In genomic region chrX:40806511-40807220, GRCh38 we compare ENCODE assay signal across 21 cellular contexts.
DNase-seq lines count a peak whose midpoint lies in the region; ATAC-seq and TF ChIP-seq lines count a peak whose summit lies in the region.
"Had no signal": no experiment of that assay in that cellular context is flagged by ENCODE, and none has a peak within 500 bp of the region (broad histone marks: within the 10 kb centered on the region; RNA-seq: fewer than 3 reads in every experiment).

No MANE protein-coding gene starts in this region.

- H4K20me1 ChIP-seq in GM23248 (ENCODE audit: insufficient read depth) (no peaks in the 10 kb centered on the region), neural progenitor cell (ENCODE audit: low read depth) (no peaks in the 10 kb centered on the region)

- no peak for TF ChIP-seq CTCF in neural progenitor cell (IDR thresholded peaks at IDR 0.05)
- no peak for TF ChIP-seq CTCF in dorsolateral prefrontal cortex (IDR thresholded peaks at IDR 0.05 in 54 of 56, conservative IDR thresholded peaks at IDR 0.05 in 2 of 56; ENCODE audit: low read depth in 1 of 56, partially characterized antibody in 56 of 56)

- peak; percentile 15 for DNase-seq in GM23248
- peak; percentile 17 for DNase-seq in SW480 (ENCODE audit: low spot score)
- peak; percentile 36 to 40 for DNase-seq in erythroblast (lab: John Stamatoyannopoulos, UW)
- DNase-seq in neural progenitor cell (ENCODE audit: low spot score), result no peak
- DNase-seq in medulla oblongata (ENCODE audit: extremely low spot score), result no peak
- no peak for DNase-seq in cerebellar cortex (ENCODE audit: low spot score)
- no peak for DNase-seq in dorsolateral prefrontal cortex
- DNase-seq: AML-193, COR-L47, DMS 273 treated with DMSO at 0.1 percent for 48 hours, DND-41, MG63, NCI-H1092, NCI-H1436 treated with DMSO at 0.1 percent for 48 hours, NCI-H2029, NCI-H2171, NCI-H526, SW 1271 had no signal

- no peaks in the 10 kb centered on the region for H3K36me3 Mint-ChIP-seq in neural progenitor cell
- H3K36me3 Mint-ChIP-seq: CD14-positive monocyte had no signal

- H3K9me2 ChIP-seq in GM23248 (ENCODE audit: insufficient read depth), result no peaks in the 10 kb centered on the region

- H3K4me1 ChIP-seq in GM23248 (ENCODE audit: insufficient read depth) (no peaks in the 10 kb centered on the region), neural progenitor cell (no peaks in the 10 kb centered on the region)
- H3K4me1 ChIP-seq: HAP-1 had no signal

- H3K27ac Mint-ChIP-seq in neural progenitor cell, result no peak overlapping the region
- H3K27ac Mint-ChIP-seq: CD14-positive monocyte had no signal

- H3K27me3 Mint-ChIP-seq in neural progenitor cell (ENCODE audit: insufficient read depth, low read depth), result no peaks in the 10 kb centered on the region

- TF ChIP-seq POLR2A in erythroblast (IDR thresholded peaks at IDR 0.05; ENCODE audit: low read length), result no peak

- intact Hi-C loops in dorsolateral prefrontal cortex (cut with DNase I), result no loop called here

- no peak for ATAC-seq in HG03139 (IDR thresholded peaks at IDR 0.05; ENCODE audit: unreplicated experiment)

- no peaks in the 10 kb centered on the region for H3K4me1 Mint-ChIP-seq in neural progenitor cell

- in situ Hi-C loops in GM23248 (cut with MboI), result no loop called here

- H3F3A ChIP-seq in GM23248 (ENCODE audit: insufficient read depth) (no peaks in the 10 kb centered on the region), neural progenitor cell (ENCODE audit: low read depth) (no peaks in the 10 kb centered on the region)

- H3K4me3 ChIP-seq in GM23248, result no peak overlapping the region
- H3K4me3 ChIP-seq in neural progenitor cell, result no peak overlapping the region
- no peak overlapping the region for H3K4me3 ChIP-seq in dorsolateral prefrontal cortex
- H3K4me3 ChIP-seq: HAP-1, MG63 had no signal

- H3K27ac ChIP-seq in GM23248 (no peak overlapping the region), neural progenitor cell (no peak overlapping the region), dorsolateral prefrontal cortex (no peak overlapping the region)

- H3K9ac ChIP-seq in GM23248, result no peak overlapping the region
- H3K9ac ChIP-seq in neural progenitor cell, result no peak overlapping the region

- peaks cover 5% of the 10 kb centered on the region for H3K9me3 Mint-ChIP-seq in neural progenitor cell

- H3K9me3 ChIP-seq in GM23248 (ENCODE audit: low read depth) (no peaks in the 10 kb centered on the region), neural progenitor cell (ENCODE audit: low read depth) (no peaks in the 10 kb centered on the region)
- H3K9me3 ChIP-seq: HAP-1, MG63 had no signal

- H3K36me3 ChIP-seq in GM23248 (ENCODE audit: low read depth) (no peaks in the 10 kb centered on the region), neural progenitor cell (no peaks in the 10 kb centered on the region)
- H3K36me3 ChIP-seq: HAP-1, MG63 had no signal

- no peak overlapping the region for H2AFZ ChIP-seq in GM23248
- peak overlapping the region; percentile 68 for H2AFZ ChIP-seq in neural progenitor cell (replicated peaks)

- WGBS in GM23248 (ENCODE audit: low coverage in 1 of 2, low lambda C conversion rate in 2 of 2, missing lambda C conversion rate in 2 of 2), 2 experiments, result 62 to 78% methylated on average over 7 to 8 of the region's 8 CpGs

- H3K79me2 ChIP-seq in GM23248 (ENCODE audit: insufficient read depth) (no peaks in the 10 kb centered on the region), neural progenitor cell (ENCODE audit: low read depth) (no peaks in the 10 kb centered on the region)

- no peaks in the 10 kb centered on the region for H3K27me3 ChIP-seq in GM23248 (replicated peaks; ENCODE audit: insufficient read depth)
- no peaks in the 10 kb centered on the region for H3K27me3 ChIP-seq in neural progenitor cell
- H3K27me3 ChIP-seq in dorsolateral prefrontal cortex, result peaks cover 0 to 72% (median 10%) of the 10 kb centered on the region in 45 donors
- H3K27me3 ChIP-seq: MG63 had no signal

- H3K4me2 ChIP-seq in GM23248 (ENCODE audit: unreplicated experiment), result no peak overlapping the region
- H3K4me2 ChIP-seq in neural progenitor cell, result no peak overlapping the region

- H3K4me3 Mint-ChIP-seq in neural progenitor cell, result no peak overlapping the region
- H3K4me3 Mint-ChIP-seq: CD14-positive monocyte had no signal

Comparison
In these comparisons a context has a peak if more than half of its experiments do, and no peak if none do; other contexts are left out.
1. DNase-seq: peak in GM23248 (single experiment), SW480 (single experiment) and erythroblast (2 of 2); none in neural progenitor cell (single experiment), medulla oblongata (single experiment), cerebellar cortex (single experiment) and dorsolateral prefrontal cortex (0 of 10).